ENCODE assay signal across 8 cellular contexts in the genomic region with DNA sequence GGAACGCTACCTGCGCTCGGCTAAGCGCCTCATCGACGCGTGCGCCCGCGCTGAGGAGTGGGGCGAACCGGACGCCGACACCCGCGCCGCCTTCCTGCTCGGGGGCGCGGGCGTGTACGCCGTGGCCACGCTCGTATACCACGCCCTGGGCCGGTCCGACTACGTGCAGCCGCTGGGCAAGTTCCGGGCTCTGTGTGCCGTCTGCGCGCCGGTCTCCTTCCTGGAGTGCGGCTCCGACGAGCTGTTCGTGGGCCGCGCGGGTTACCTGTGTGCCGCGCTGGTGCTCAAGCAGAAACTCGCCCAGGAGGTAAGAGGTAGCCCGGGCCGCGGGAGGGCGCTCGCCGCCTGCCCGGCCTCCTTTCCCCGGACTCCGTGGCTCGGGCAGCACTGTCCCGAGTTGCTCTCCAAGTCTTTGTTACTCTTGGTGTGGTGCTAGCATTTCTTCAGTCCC. TPM values are rescaled to one million over a fixed set of nuclear protein-coding genes. Genes with fewer than 3 reads are reported as not detected.
DNase-seq lines count a peak whose midpoint lies in the region; ATAC-seq and TF ChIP-seq lines count a peak whose summit lies in the region.
"Not testable (repeated sequence)": the region's sequence is repeated elsewhere in the genome, so short reads cannot be mapped to it uniquely, and the experiment has no call there.

No MANE protein-coding gene starts in this region.

- H3K4me1 Mint-ChIP-seq in activated CD4-positive, alpha-beta T cell treated with anti-CD3 and anti-CD28 coated beads, Interleukin-2, amount 10 ng/mL, durations not matched to agents 24 days and 14 days = peaks cover 10% of the 10 kb centered on the region
- H3K4me1 Mint-ChIP-seq in nephron progenitor cell = not testable (repeated sequence)

- not testable (repeated sequence) for H3K36me3 Mint-ChIP-seq in activated CD4-positive, alpha-beta T cell treated with anti-CD3 and anti-CD28 coated beads, Interleukin-2, amount 10 ng/mL, durations not matched to agents 24 days and 14 days (ENCODE audit: low read depth); nephron progenitor cell (ENCODE audit: low read depth)

- H3K9ac ChIP-seq in ES-I3 (ENCODE audit: low read depth, low read length) = peak overlapping the region; percentile 39; the same call in 1 of the 2 replicates

- H3K4me3 Mint-ChIP-seq in activated CD4-positive, alpha-beta T cell treated with anti-CD3 and anti-CD28 coated beads, Interleukin-2, amount 10 ng/mL, durations not matched to agents 24 days and 14 days = peak overlapping the region; percentile 85
- peak overlapping the region; percentile 84 for H3K4me3 Mint-ChIP-seq in nephron progenitor cell

- H3K27ac Mint-ChIP-seq in activated CD4-positive, alpha-beta T cell treated with anti-CD3 and anti-CD28 coated beads, Interleukin-2, amount 10 ng/mL, durations not matched to agents 24 days and 14 days = peak overlapping the region; percentile 60
- not testable (repeated sequence) for H3K27ac Mint-ChIP-seq in nephron progenitor cell

- peak in 1 of 2 experiments; percentile 30 for DNase-seq in HL-60 (ENCODE audit: low read depth in 1 of 2, low spot score in 1 of 2)
- peak; percentile 7 for DNase-seq in NCI-H748 (lab: John Stamatoyannopoulos, UW; ENCODE audit: unreplicated experiment)
- DNase-seq in activated CD4-positive, alpha-beta T cell treated with anti-CD3 and anti-CD28 coated beads, Interleukin-2, amount 10 ng/mL, durations not matched to agents 24 days and 14 days = peak; percentile 75
- not testable (repeated sequence) for DNase-seq in breast epithelium (ENCODE audit: low spot score in 2 of 2)
- peak; percentile 13 to 46 (median 38) for DNase-seq in right cardiac atrium
- peak; percentile 29 for DNase-seq in nephron progenitor cell
- DNase-seq in testis = peak; percentile 15

- not testable (repeated sequence) for H3K9me3 Mint-ChIP-seq in activated CD4-positive, alpha-beta T cell treated with anti-CD3 and anti-CD28 coated beads, Interleukin-2, amount 10 ng/mL, durations not matched to agents 24 days and 14 days
- H3K9me3 Mint-ChIP-seq in nephron progenitor cell = peaks cover 21% of the 10 kb centered on the region

- intact Hi-C loops in activated CD4-positive, alpha-beta T cell treated with anti-CD3 and anti-CD28 coated beads, Interleukin-2, amount 10 ng/mL, durations not matched to agents 24 days and 14 days (cut with micrococcal nuclease) = loop anchor here (10.0 kb wide), 1 partner anchor 253 kb away; no protein-coding TSS in a partner anchor
- intact Hi-C loops in breast epithelium (cut with DNase I; ENCODE audit: low total_unique reads); right cardiac atrium (cut with DNase I); testis (cut with DNase I; ENCODE audit: low total_unique reads): not testable (repeated sequence)

- not testable (repeated sequence) for TF ChIP-seq POLR2A in breast epithelium (IDR thresholded peaks at IDR 0.05); testis (IDR thresholded peaks at IDR 0.05)

- not testable (repeated sequence) for H3K27ac ChIP-seq in HL-60 (replicated peaks); breast epithelium; right cardiac atrium (ENCODE audit: low read length); testis

- WGBS in right cardiac atrium = 3% methylated on average over 27 of the region's 56 CpGs
- WGBS in testis, 2 donors = 3% methylated on average over 7 of the region's 56 CpGs; no CpG with 5 or more reads in 1 of the 2 donors

- H3K27me3 Mint-ChIP-seq in activated CD4-positive, alpha-beta T cell treated with anti-CD3 and anti-CD28 coated beads, Interleukin-2, amount 10 ng/mL, durations not matched to agents 24 days and 14 days = not testable (repeated sequence)
- peaks cover 15% of the 10 kb centered on the region for H3K27me3 Mint-ChIP-seq in nephron progenitor cell (ENCODE audit: low read depth, poor library complexity)

- not testable (repeated sequence) for TF ChIP-seq CTCF in HL-60 (IDR thresholded peaks at IDR 0.05; ENCODE audit: insufficient read depth, low read length); breast epithelium (IDR thresholded peaks at IDR 0.05); testis (IDR thresholded peaks at IDR 0.05)
- TF ChIP-seq CTCF in nephron progenitor cell (IDR thresholded peaks at IDR 0.05) = peak; percentile 23

- H3K4me3 ChIP-seq in HL-60 (replicated peaks; ENCODE audit: insufficient read depth, low read length) (peak overlapping the region; percentile 35), breast epithelium (peak overlapping the region; percentile 32 to 58 (median 44)), right cardiac atrium (ENCODE audit: low read length) (peak overlapping the region; percentile 12), testis (peak overlapping the region; percentile 5 to 29)

- not testable (repeated sequence) for H3K27me3 ChIP-seq in HL-60 (ENCODE audit: insufficient read depth, poor library complexity, severe bottlenecking); breast epithelium; right cardiac atrium (ENCODE audit: control insufficient read depth, insufficient read depth); testis

- not testable (repeated sequence) for H3K4me1 ChIP-seq in ES-I3 (ENCODE audit: insufficient read depth, low read length); breast epithelium; right cardiac atrium (ENCODE audit: control insufficient read depth, insufficient read depth, low read length); testis

- not testable (repeated sequence) for H3K36me3 ChIP-seq in ES-I3 (ENCODE audit: insufficient read depth, low read length); breast epithelium; testis (ENCODE audit: low read depth, missing control alignments)

- peak; percentile 75 to 82 for ATAC-seq in right cardiac atrium

- not testable (repeated sequence) for H3K9me3 ChIP-seq in ES-I3 (ENCODE audit: control insufficient read depth, insufficient read depth, low read length); breast epithelium; right cardiac atrium (ENCODE audit: control insufficient read depth, low read length); testis

RNA-seq across cellular contexts. Expression of a gene that starts 0.7 kb away (rescaled TPM):
- total RNA-seq in activated CD4-positive, alpha-beta T cell treated with anti-CD3 and anti-CD28 coated beads, Interleukin-2, amount 10 ng/mL, durations not matched to agents 24 days and 14 days = 0.16 and 0.28 TPM in 2 replicates
- total RNA-seq in breast epithelium (under 1 TPM; 0.16 to 0.59 (median 0.33) TPM), right cardiac atrium (under 1 TPM; 0.12 to 0.59 (median 0.37) TPM), testis (1 to 10 TPM; 1.0 to 1.1 TPM)
- polyA plus RNA-seq in right cardiac atrium (0.11 TPM), testis (ENCODE audit: insufficient read depth, low read depth, low replicate concordance) (0.67 TPM)
